22 cellular contexts compared by ENCODE assay signal in the genomic region with DNA sequence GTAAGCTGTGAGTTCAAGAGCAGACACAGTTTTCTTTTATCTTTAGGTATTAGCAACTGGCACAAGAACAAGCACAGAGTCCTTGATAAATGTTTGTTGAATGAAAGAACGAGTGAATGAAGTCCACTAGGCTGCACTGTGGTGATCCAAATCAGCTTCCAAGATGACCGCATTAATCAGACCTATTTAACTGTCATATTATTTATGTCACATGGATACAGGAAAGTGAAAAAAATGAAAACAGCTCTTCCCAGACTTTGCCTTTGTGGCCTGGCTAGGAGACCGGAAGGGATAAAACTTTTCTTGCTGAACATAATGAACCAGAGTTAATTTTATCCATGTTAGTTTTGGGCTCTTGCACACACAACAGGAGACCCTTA.
"Had no signal": no experiment of that assay in that cellular context is flagged by ENCODE, and none has a peak within 500 bp of the region (broad histone marks: within the 10 kb centered on the region; RNA-seq: fewer than 3 reads in every experiment).

No MANE protein-coding gene starts in this region.

- DNase-seq: IMR-90; KG1; MG63; NCI-H1092; NCI-H1105 treated with DMSO at 0.1 percent for 48 hours; NCI-H1417 treated with DMSO at 0.1 percent for 48 hours; NCI-H146; NCI-H1694 treated with DMSO at 0.1 percent for 48 hours; NCI-H1930; NCI-H2081; NCI-H2107; NCI-H2227 treated with DMSO at 0.1 percent for 48 hours; NCI-H524; NCI-H526 treated with DMSO at 0.1 percent for 48 hours; NCI-H748 treated with DMSO at 0.1 percent for 48 hours; NK-92 treated with Interleukin-12 subunit alpha and Interleukin-12 subunit beta, amount 100 ng/mL, for 24 hours; OCI-M1; PC-9; Peyer's patch; SHP77 treated with DMSO at 0.1 percent for 48 hours; SJCRH30 had no signal

- H3K4me1 ChIP-seq: Peyer's patch had no signal

- H3K4me3 ChIP-seq: MG63, PC-9, Peyer's patch, SJCRH30 had no signal

- H3K27ac ChIP-seq: PC-9, Peyer's patch, SJCRH30 had no signal

- ATAC-seq: Right ventricle myocardium inferior had no signal

- H3K9me3 ChIP-seq: MG63, Peyer's patch, SJCRH30 had no signal

- H3K36me3 ChIP-seq: MG63, Peyer's patch, SJCRH30 had no signal

- H3K27me3 ChIP-seq: Peyer's patch had no signal
